In the genomic region with DNA sequence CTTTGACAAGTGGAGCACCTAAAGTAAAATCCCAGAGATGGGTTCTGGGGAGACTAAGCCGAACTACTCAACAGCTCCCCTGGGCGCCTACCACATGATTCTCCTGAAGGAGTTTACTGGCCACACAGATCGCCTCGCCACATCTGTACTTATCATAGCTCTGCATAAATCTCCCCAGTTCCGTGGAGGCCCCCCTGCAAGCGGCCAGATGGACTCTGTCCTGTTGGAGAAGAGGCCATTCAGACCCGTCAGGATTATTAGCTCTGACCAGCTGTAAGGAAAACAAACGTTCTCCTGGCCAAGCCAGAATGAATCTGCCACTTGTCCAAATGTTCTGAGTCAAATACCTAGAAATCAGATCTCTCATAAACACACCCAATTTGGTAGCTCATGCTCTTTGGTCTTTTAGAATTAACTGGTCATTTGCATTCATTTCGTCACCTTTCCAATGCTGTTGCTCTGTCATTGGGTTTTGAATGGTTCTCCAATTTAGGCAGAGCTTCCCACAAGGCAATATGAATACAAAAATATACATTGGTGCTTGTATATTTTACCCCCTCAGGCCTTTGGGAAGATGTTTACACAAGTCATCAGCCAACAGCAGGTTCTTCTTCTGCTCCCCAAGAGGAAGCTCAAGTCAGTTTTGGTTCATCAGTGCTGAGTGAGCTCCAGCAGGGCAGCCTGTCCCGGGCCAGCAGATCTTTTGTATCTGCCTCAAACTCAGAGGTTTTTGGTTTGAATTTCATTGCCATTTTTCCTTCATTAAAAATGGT, we compare ENCODE assay signal across 17 cellular contexts.
DNase-seq lines count a peak whose midpoint lies in the region; ATAC-seq and TF ChIP-seq lines count a peak whose summit lies in the region.
"Had no signal": no experiment of that assay in that cellular context is flagged by ENCODE, and none has a peak within 500 bp of the region (broad histone marks: within the 10 kb centered on the region; RNA-seq: fewer than 3 reads in every experiment).

No MANE protein-coding gene starts in this region.

- peak overlapping the region; percentile 3; the same call in 1 of the 2 replicates for H3K4ac ChIP-seq in IMR-90 (ENCODE audit: low read depth, low read length)

- peak overlapping the region; percentile 13; the same call in 1 of the 2 replicates for H2BK120ac ChIP-seq in IMR-90 (ENCODE audit: low read depth, low read length)

- no peak overlapping the region for H3K56ac ChIP-seq in IMR-90 (ENCODE audit: extremely low read depth, insufficient read depth, low read length)

- no peak overlapping the region for H3K4me3 Mint-ChIP-seq in CD4-positive, alpha-beta memory T cell
- H3K4me3 Mint-ChIP-seq: CD8-positive, alpha-beta T cell; T-helper 1 cell treated with Interleukin-12 subunit alpha and Interleukin-12 subunit beta and Interleukin-4 antibody, amounts not matched to agents 30 μg/mL and 1 μg/mL, for 36 hours had no signal

- peak; percentile 24 for DNase-seq in HCEC 1CT
- DNase-seq in IMR-90, result peak; percentile 40
- peak; percentile 37 for DNase-seq in astrocyte of the spinal cord (ENCODE audit: low read depth, low spot score)
- DNase-seq in right lobe of liver, result peak in 1 of 3 donors; percentile 55
- no peak for DNase-seq in activated naive CD4-positive, alpha-beta T cell treated with Interleukin-2 at 50 U/mL for 16 hours
- no peak for DNase-seq in Karpas-422
- no peak for DNase-seq in CD4-positive, alpha-beta memory T cell
- DNase-seq: CD8-positive, alpha-beta T cell; DND-41; NCI-H1436; NCI-H2029; NCI-H2171; NCI-H446; Peyer's patch; SHP77 had no signal

- peak overlapping the region; percentile 24; the same call in 1 of the 2 replicates for H3K14ac ChIP-seq in IMR-90 (replicated peaks; ENCODE audit: low read depth, low read length)

- TF ChIP-seq POLR2A in IMR-90 (IDR thresholded peaks at IDR 0.05; ENCODE audit: low read depth, low read length) (no peak), right lobe of liver (IDR thresholded peaks at IDR 0.05) (no peak)

- H3K27ac Mint-ChIP-seq in CD4-positive, alpha-beta memory T cell, result no peak overlapping the region
- H3K27ac Mint-ChIP-seq: CD8-positive, alpha-beta T cell; T-helper 1 cell treated with Interleukin-12 subunit alpha and Interleukin-12 subunit beta and Interleukin-4 antibody, amounts not matched to agents 30 μg/mL and 1 μg/mL, for 36 hours had no signal

- H3K79me1 ChIP-seq in IMR-90 (ENCODE audit: low read depth in 1 of 2, low read length in 2 of 2), result peaks cover 7 to 9% of the 10 kb centered on the region in 2 experiments; a peak in 3 of 4 replicates

- H3K79me2 ChIP-seq in Karpas-422 (ENCODE audit: low read length), result no peaks in the 10 kb centered on the region

- POLR2A ChIA-PET in IMR-90 (lab: Charles Lee; ENCODE audit: unreplicated experiment), result no interaction called here
- POLR2A ChIA-PET in CD4-positive, alpha-beta memory T cell (lab: Charles Lee; ENCODE audit: partially characterized antibody), result no interaction called here

- peak overlapping the region; percentile 50; the same call in 1 of the 2 replicates for H4K5ac ChIP-seq in IMR-90 (ENCODE audit: low read depth, low read length)

- in situ Hi-C loops in IMR-90 (cut with MboI; ENCODE audit: low sequenced_read_pairs), result no loop called here
- in situ Hi-C loops in astrocyte of the spinal cord (cut with HindIII; ENCODE audit: low sequenced_read_pairs), result no loop called here

- H4K20me1 ChIP-seq in IMR-90 (ENCODE audit: insufficient read depth, low read length), result no peaks in the 10 kb centered on the region
- no peaks in the 10 kb centered on the region for H4K20me1 ChIP-seq in Karpas-422 (ENCODE audit: insufficient read depth, low read depth, low read length)

- TF ChIP-seq CTCF in IMR-90 (conservative IDR thresholded peaks at IDR 0.05; ENCODE audit: low read depth, low read length) (no peak), astrocyte of the spinal cord (IDR thresholded peaks at IDR 0.05; ENCODE audit: low read depth, low read length) (no peak), right lobe of liver (IDR thresholded peaks at IDR 0.05) (no peak)

- peak overlapping the region; percentile 10; the same call in 1 of the 2 replicates for H3K27ac ChIP-seq in IMR-90 (ENCODE audit: insufficient read depth, low read length)
- H3K27ac ChIP-seq in right lobe of liver, result peak overlapping the region in 2 of 3 donors; percentile 2 to 35
- no peak overlapping the region for H3K27ac ChIP-seq in Karpas-422 (ENCODE audit: low read length)
- H3K27ac ChIP-seq in CD4-positive, alpha-beta memory T cell (ENCODE audit: low read depth, low read length), result no peak overlapping the region
- H3K27ac ChIP-seq: Peyer's patch had no signal

- no peak overlapping the region for H3K23ac ChIP-seq in IMR-90 (ENCODE audit: low read depth, low read length)

- H3K36me3 ChIP-seq in IMR-90 (ENCODE audit: control insufficient read depth, insufficient read depth, low read length), result peaks cover 10% of the 10 kb centered on the region
- no peaks in the 10 kb centered on the region for H3K36me3 ChIP-seq in right lobe of liver
- no peaks in the 10 kb centered on the region for H3K36me3 ChIP-seq in Karpas-422 (ENCODE audit: insufficient read depth, low read length)
- no peaks in the 10 kb centered on the region for H3K36me3 ChIP-seq in CD4-positive, alpha-beta memory T cell (ENCODE audit: insufficient read depth, low read length)
- H3K36me3 ChIP-seq: Peyer's patch had no signal

- H2BK5ac ChIP-seq in IMR-90 (ENCODE audit: low read depth, low read length, poor library complexity, severe bottlenecking), result no peak overlapping the region

- intact Hi-C loops in IMR-90 (cut with micrococcal nuclease), result no loop called here
- intact Hi-C loops in right lobe of liver (cut with DNase I), result no loop called here
- intact Hi-C loops in CD4-positive, alpha-beta memory T cell (cut with micrococcal nuclease), result no loop called here

- no peaks in the 10 kb centered on the region for H3K4me1 Mint-ChIP-seq in CD4-positive, alpha-beta memory T cell

- no peaks in the 10 kb centered on the region for H3K9me2 ChIP-seq in Karpas-422 (replicated peaks; ENCODE audit: insufficient read depth, low read length)

- peaks cover 5 to 11% of the 10 kb centered on the region in 2 donors for H3K27me3 Mint-ChIP-seq in CD4-positive, alpha-beta memory T cell

- 0 out of 2 replicates have a peak overlapping the region, but pooled peaks have one; percentile 8 for H4K91ac ChIP-seq in IMR-90 (ENCODE audit: insufficient read depth, low read depth, low read length)

- no peak overlapping the region for H2AK9ac ChIP-seq in IMR-90 (replicated peaks; ENCODE audit: low read depth, low read length, poor library complexity)

- H2AK5ac ChIP-seq in IMR-90 (ENCODE audit: low read depth, low read length), result no peak overlapping the region; the same call in 1 of the 2 replicates

- TF ChIP-seq RAD21 in IMR-90 (IDR thresholded peaks at IDR 0.05; ENCODE audit: low read length), result no peak

- H3K9me3 ChIP-seq in IMR-90 (ENCODE audit: control insufficient read depth, insufficient read depth, low read length) (no peaks in the 10 kb centered on the region), right lobe of liver (no peaks in the 10 kb centered on the region), Karpas-422 (ENCODE audit: low read length) (no peaks in the 10 kb centered on the region)
- no peaks in the 10 kb centered on the region for H3K9me3 ChIP-seq in CD4-positive, alpha-beta memory T cell (ENCODE audit: control insufficient read depth in 1 of 2, low read length in 2 of 2)
- H3K9me3 ChIP-seq: Peyer's patch had no signal

- H3K4me3 ChIP-seq in IMR-90 (ENCODE audit: insufficient read depth, low read depth, low read length) (no peak overlapping the region), astrocyte of the spinal cord (ENCODE audit: low read depth, low read length) (no peak overlapping the region), right lobe of liver (no peak overlapping the region), Karpas-422 (ENCODE audit: low read length) (no peak overlapping the region)
- no peak overlapping the region for H3K4me3 ChIP-seq in CD4-positive, alpha-beta memory T cell (ENCODE audit: low read length in 2 of 2)
- H3K4me3 ChIP-seq: GM12878, Peyer's patch had no signal

- H3K36me3 Mint-ChIP-seq in CD4-positive, alpha-beta memory T cell, result no peaks in the 10 kb centered on the region
- H3K36me3 Mint-ChIP-seq: CD8-positive, alpha-beta T cell had no signal

- CTCF ChIA-PET in IMR-90 (lab: Yijun Ruan, JAX), result interaction anchor here (1.5 kb wide), 1 partner anchor 9 kb away, joined by 5 read pairs; no protein-coding TSS in a partner anchor
- CTCF ChIA-PET in CD4-positive, alpha-beta memory T cell (lab: Charles Lee; ENCODE audit: partially characterized antibody), result interaction anchor here (1.4 to 1.7 kb wide), 2 partner anchors 13 to 25 kb away, joined by 4 read pairs; no protein-coding TSS in a partner anchor

- H3K27me3 ChIP-seq in IMR-90 (ENCODE audit: control insufficient read depth, insufficient read depth, low read length) (no peaks in the 10 kb centered on the region), right lobe of liver (no peaks in the 10 kb centered on the region), Karpas-422 (ENCODE audit: low read length) (no peaks in the 10 kb centered on the region)
- no peaks in the 10 kb centered on the region for H3K27me3 ChIP-seq in CD4-positive, alpha-beta memory T cell (ENCODE audit: insufficient read depth, low read length)
- H3K27me3 ChIP-seq: Peyer's patch had no signal

- peaks cover 0 to 4% (median 0%) of the 10 kb centered on the region in 8 donors for H3K9me3 Mint-ChIP-seq in CD4-positive, alpha-beta memory T cell
- H3K9me3 Mint-ChIP-seq: CD8-positive, alpha-beta T cell; T-helper 1 cell treated with Interleukin-12 subunit alpha and Interleukin-12 subunit beta and Interleukin-4 antibody, amounts not matched to agents 30 μg/mL and 1 μg/mL, for 36 hours had no signal

- peak; percentile 63 for ATAC-seq in IMR-90 (ENCODE audit: low read depth)
- peak; percentile 54 to 77 (median 72) for ATAC-seq in right lobe of liver
- ATAC-seq: CD8-positive, alpha-beta T cell; GM12878 had no signal

- no TSS peak for BruUV-seq in IMR-90 (replicated peaks; lab: Mats Ljungman, UMichigan)

- no peak overlapping the region for H2BK15ac ChIP-seq in IMR-90 (ENCODE audit: low read depth, low read length)

- 55% methylated on average over 5 of the region's 10 CpGs; no CpG with 5 or more reads in 1 of the 2 experiments for WGBS in IMR-90 (ENCODE audit: extremely low coverage in 2 of 2, insufficient read length in 1 of 2), 2 experiments
- 36% methylated on average over 4 of the region's 10 CpGs for WGBS in right lobe of liver (ENCODE audit: insufficient coverage, low coverage, low lambda C conversion rate, missing lambda C conversion rate)

- H3K4me1 ChIP-seq in IMR-90 (ENCODE audit: control insufficient read depth, insufficient read depth, low read length) (peaks cover 13% of the 10 kb centered on the region), right lobe of liver (peaks cover 0 to 10% (median 4%) of the 10 kb centered on the region in 4 donors), Karpas-422 (ENCODE audit: low read length) (no peaks in the 10 kb centered on the region)
- no peaks in the 10 kb centered on the region for H3K4me1 ChIP-seq in CD4-positive, alpha-beta memory T cell (ENCODE audit: insufficient read depth, low read length)

- H3K18ac ChIP-seq in IMR-90 (ENCODE audit: low read depth, low read length), result no peak overlapping the region

- H4K8ac ChIP-seq in IMR-90 (ENCODE audit: low read depth in 2 of 2, low read length in 2 of 2), result no peak overlapping the region; a peak in 1 of 4 replicates

- H3K9ac ChIP-seq in IMR-90 (ENCODE audit: low read depth, low read length) (no peak overlapping the region), Karpas-422 (ENCODE audit: low read length) (no peak overlapping the region)

- H2AFZ ChIP-seq in IMR-90 (replicated peaks; ENCODE audit: low read length, poor library complexity) (no peak overlapping the region), Karpas-422 (ENCODE audit: low read length) (no peak overlapping the region)

- dilution Hi-C loops in IMR-90 (cut with HindIII; ENCODE audit: low sequenced_read_pairs, unreplicated experiment), result no loop called here

- no peaks in the 10 kb centered on the region for H3K9me1 ChIP-seq in IMR-90 (ENCODE audit: insufficient read depth, low read length)

- 0 out of 2 replicates have a peak overlapping the region, but pooled peaks have one; percentile 11 for H2BK20ac ChIP-seq in IMR-90 (ENCODE audit: low read depth, low read length)

- H3K4me2 ChIP-seq in IMR-90 (ENCODE audit: low read depth, low read length) (no peak overlapping the region), Karpas-422 (ENCODE audit: low read depth, low read length, poor library complexity, severe bottlenecking) (no peak overlapping the region)

Comparison
In these comparisons a context has a peak if more than half of its experiments do, and no peak if none do; other contexts are left out.
1. DNase-seq: peak in HCEC 1CT (single experiment), IMR-90 (single experiment) and astrocyte of the spinal cord (single experiment); none in activated naive CD4-positive, alpha-beta T cell treated with Interleukin-2 at 50 U/mL for 16 hours (single experiment), Karpas-422 (single experiment) and CD4-positive, alpha-beta memory T cell (0 of 5).
2. H3K27ac ChIP-seq: peak in IMR-90 (single experiment) and right lobe of liver (2 of 3); none in Karpas-422 (single experiment) and CD4-positive, alpha-beta memory T cell (single experiment).